12 cellular contexts compared by ENCODE assay signal in genomic region chr18:2589345-2590060, GRCh38. TPM values are rescaled to one million over a fixed set of nuclear protein-coding genes. Genes with fewer than 3 reads are reported as not detected.
DNase-seq lines count a peak whose midpoint lies in the region; ATAC-seq and TF ChIP-seq lines count a peak whose summit lies in the region.
"Had no signal": no experiment of that assay in that cellular context is flagged by ENCODE, and none has a peak within 500 bp of the region (broad histone marks: within the 10 kb centered on the region; RNA-seq: fewer than 3 reads in every experiment).

No MANE protein-coding gene starts in this region.

- peak overlapping the region; percentile 52 for H3K27ac ChIP-seq in CD4-positive, alpha-beta memory T cell (ENCODE audit: low read depth, low read length)
- H3K27ac ChIP-seq in KOPT-K1 (ENCODE audit: low read depth, low read length, poor library complexity, severe bottlenecking) (peak overlapping the region; percentile 73), osteoblast (ENCODE audit: low read depth, low read length) (peak overlapping the region; percentile 8), adrenal gland (no peak overlapping the region)

- peak overlapping the region in 7 of 8 donors; percentile 63 to 88 (median 76) for H3K4me3 Mint-ChIP-seq in CD4-positive, alpha-beta memory T cell

- intact Hi-C loops in CD4-positive, alpha-beta memory T cell (cut with micrococcal nuclease), result loop anchor here (1.0 to 5.0 kb wide), 4 partner anchors 16 to 68 kb away; partner anchors contain the start of genes METTL4, NDC80 and SMCHD1
- intact Hi-C loops in adrenal gland (cut with DNase I), result no loop called here

- H3K27me3 Mint-ChIP-seq in CD4-positive, alpha-beta memory T cell, result no peaks in the 10 kb centered on the region

- H3K27ac Mint-ChIP-seq in CD4-positive, alpha-beta memory T cell, result peak overlapping the region; percentile 65 to 95 (median 93)

- DNase-seq in CD4-positive, alpha-beta memory T cell, result peak in 4 of 5 donors; percentile 15 to 37 (median 22)
- peak; percentile 6 for DNase-seq in adipocyte (ENCODE audit: low read depth)
- no peak for DNase-seq in osteoblast (ENCODE audit: insufficient read length, low spot score, missing footprints)
- no peak for DNase-seq in adrenal gland
- no peak for DNase-seq in SKM-1 (lab: John Stamatoyannopoulos, UW; ENCODE audit: unreplicated experiment)
- DNase-seq: activated CD4-positive, alpha-beta T cell treated with anti-CD3 and anti-CD28 coated beads, Interleukin-2, amount 50 U/mL, for 48 hours; caudate nucleus; DMS153; NCI-H1105 treated with DMSO at 0.1 percent for 48 hours had no signal

- WGBS in adrenal gland, 4 donors, result 87 to 94% (median 90%) methylated on average over 3 of the region's 3 CpGs

- no peaks in the 10 kb centered on the region for H3K27me3 ChIP-seq in CD4-positive, alpha-beta memory T cell (ENCODE audit: insufficient read depth, low read length)
- H3K27me3 ChIP-seq in adipocyte (replicated peaks; ENCODE audit: control insufficient read depth, insufficient read depth, low read length), result no peaks in the 10 kb centered on the region
- H3K27me3 ChIP-seq in osteoblast (ENCODE audit: insufficient read depth, low read length), result no peaks in the 10 kb centered on the region
- H3K27me3 ChIP-seq in adrenal gland, result no peaks in the 10 kb centered on the region

- peak overlapping the region; percentile 4 for H3K4me2 ChIP-seq in osteoblast (ENCODE audit: insufficient read depth, low read length)

- CTCF ChIA-PET in CD4-positive, alpha-beta memory T cell (lab: Charles Lee; ENCODE audit: partially characterized antibody), result interaction anchor here (0.6 to 4.1 kb wide), 7 partner anchors 15 to 67 kb away, joined by 3 to 24 read pairs (median 12); partner anchors contain the start of genes METTL4, NDC80 and SMCHD1

- no peaks in the 10 kb centered on the region for H3K79me2 ChIP-seq in osteoblast (ENCODE audit: insufficient read depth, low read length)

- POLR2A ChIA-PET in CD4-positive, alpha-beta memory T cell (lab: Charles Lee; ENCODE audit: partially characterized antibody), result interaction anchor here (0.7 to 8.7 kb wide), 13 partner anchors 9 to 391 kb away, joined by 3 to 121 read pairs (median 6); partner anchors contain the start of genes METTL4, NDC80 and SMCHD1

- no peaks in the 10 kb centered on the region for H3K9me3 Mint-ChIP-seq in CD4-positive, alpha-beta memory T cell

- TF ChIP-seq POLR2A in adrenal gland (IDR thresholded peaks at IDR 0.05), result no peak

- no peaks in the 10 kb centered on the region for H4K20me1 ChIP-seq in osteoblast (ENCODE audit: insufficient read depth, low read length)

- H3K9me3 ChIP-seq in CD4-positive, alpha-beta memory T cell (ENCODE audit: control insufficient read depth in 1 of 2, low read length in 2 of 2), result no peaks in the 10 kb centered on the region
- H3K9me3 ChIP-seq in KOPT-K1 (ENCODE audit: insufficient read depth, low read length, poor library complexity, severe bottlenecking) (no peaks in the 10 kb centered on the region), adipocyte (ENCODE audit: control insufficient read depth, low read length) (no peaks in the 10 kb centered on the region), osteoblast (ENCODE audit: low read depth, low read length) (no peaks in the 10 kb centered on the region), adrenal gland (replicated peaks in 1 of 3) (no peaks in the 10 kb centered on the region)

- no peaks in the 10 kb centered on the region for H3K36me3 ChIP-seq in CD4-positive, alpha-beta memory T cell (ENCODE audit: insufficient read depth, low read length)
- peaks cover 98% of the 10 kb centered on the region for H3K36me3 ChIP-seq in KOPT-K1 (ENCODE audit: insufficient read depth, low read length)
- H3K36me3 ChIP-seq in adipocyte (ENCODE audit: control insufficient read depth, insufficient read depth, low read length, severe bottlenecking), result no peaks in the 10 kb centered on the region
- H3K36me3 ChIP-seq in osteoblast (ENCODE audit: insufficient read depth, low read length), result peaks cover 9% of the 10 kb centered on the region
- no peaks in the 10 kb centered on the region for H3K36me3 ChIP-seq in adrenal gland (replicated peaks in 1 of 2)

- ATAC-seq in HG03139 (IDR thresholded peaks at IDR 0.05; ENCODE audit: unreplicated experiment) (no peak), HG02981 (IDR thresholded peaks at IDR 0.05; ENCODE audit: unreplicated experiment) (no peak)

- peak overlapping the region; percentile 59 for H3K9ac ChIP-seq in adipocyte (ENCODE audit: low read length)

- H2AFZ ChIP-seq in osteoblast (ENCODE audit: low read length), result peak overlapping the region; percentile 81

- TF ChIP-seq CTCF in osteoblast (IDR thresholded peaks at IDR 0.05; ENCODE audit: extremely low read depth, low read depth, low read length) (no peak), adrenal gland (IDR thresholded peaks at IDR 0.05) (no peak)

- peak overlapping the region in 1 of 2 donors; percentile 38 for H3K4me3 ChIP-seq in CD4-positive, alpha-beta memory T cell (ENCODE audit: low read length in 2 of 2)
- peak overlapping the region; percentile 66 for H3K4me3 ChIP-seq in adipocyte (ENCODE audit: low read length)
- H3K4me3 ChIP-seq in osteoblast (ENCODE audit: insufficient read depth, low read length), result no peak overlapping the region
- no peak overlapping the region for H3K4me3 ChIP-seq in adrenal gland

- H3K4me1 Mint-ChIP-seq in CD4-positive, alpha-beta memory T cell, result peaks cover 22 to 57% (median 37%) of the 10 kb centered on the region in 4 donors

- H3K4me1 ChIP-seq in CD4-positive, alpha-beta memory T cell (ENCODE audit: insufficient read depth, low read length), result peaks cover 48% of the 10 kb centered on the region
- H3K4me1 ChIP-seq in adipocyte (ENCODE audit: control insufficient read depth, insufficient read depth, low read length) (peaks cover 24% of the 10 kb centered on the region), osteoblast (ENCODE audit: insufficient read depth, low read length) (peaks cover 15% of the 10 kb centered on the region), adrenal gland (replicated peaks in 1 of 2) (no peaks in the 10 kb centered on the region)

- no peaks in the 10 kb centered on the region for H3K36me3 Mint-ChIP-seq in CD4-positive, alpha-beta memory T cell

RNA-seq across cellular contexts. Expression of gene NDC80, which starts 18.1 kb away (rescaled TPM):
- total RNA-seq in CD4-positive, alpha-beta memory T cell, result 1 to 10 TPM; 3.8 to 6.2 TPM
- polyA plus RNA-seq in CD4-positive, alpha-beta memory T cell, result 1 to 10 TPM; 2.1 to 6.4 TPM
- 2.2 and 3.5 TPM in 2 replicates for total RNA-seq in osteoblast
- total RNA-seq in adrenal gland, result 1 to 10 TPM in 1 of 8 donors, under 1 TPM in 6, not detected in 1; 0.35 to 1.3 (median 0.79) TPM
- polyA plus RNA-seq in adrenal gland, result 1 to 10 TPM in 2 of 3 donors, under 1 TPM in 1; 0.71 to 1.7 (median 1.2) TPM

RNA-seq across cellular contexts. Expression of gene METTL4, which starts 18.2 kb away (rescaled TPM):
- 10 to 100 TPM; 25.8 to 29.3 TPM for total RNA-seq in CD4-positive, alpha-beta memory T cell
- 10 to 100 TPM; 15.7 to 16.4 TPM for polyA plus RNA-seq in CD4-positive, alpha-beta memory T cell
- total RNA-seq in osteoblast (8.8 and 10.5 TPM in 2 replicates), adrenal gland (1 to 10 TPM; 1.3 to 8.7 (median 5.6) TPM)
- 1 to 10 TPM; 4.3 to 7.9 (median 6.1) TPM for polyA plus RNA-seq in adrenal gland

Comparison
In these comparisons a context has a peak if more than half of its experiments do, and no peak if none do; other contexts are left out.
1. DNase-seq: peak in CD4-positive, alpha-beta memory T cell (4 of 5) and adipocyte (single experiment); none in osteoblast (single experiment), adrenal gland (0 of 7) and SKM-1 (single experiment).
2. H3K27ac ChIP-seq: peak in CD4-positive, alpha-beta memory T cell (single experiment), KOPT-K1 (single experiment) and osteoblast (single experiment); none in adrenal gland (0 of 5).